In genomic region chr21:44301961-44302406, GRCh38 we compare ENCODE assay signal across 13 cellular contexts. TPM values are rescaled to one million over a fixed set of nuclear protein-coding genes. Genes with fewer than 3 reads are reported as not detected.
A peak's percentile ranks its signal among the peaks of the same experiment; 100 is the strongest.
DNase-seq lines count a peak whose midpoint lies in the region; ATAC-seq and TF ChIP-seq lines count a peak whose summit lies in the region.
"Had no signal": no experiment of that assay in that cellular context is flagged by ENCODE, and none has a peak within 500 bp of the region (broad histone marks: within the 10 kb centered on the region; RNA-seq: fewer than 3 reads in every experiment).

No MANE protein-coding gene starts in this region.

- H3K9me3 Mint-ChIP-seq in T-cell = no peaks in the 10 kb centered on the region

- peak overlapping the region; percentile 64 to 72 for H3K27ac Mint-ChIP-seq in T-cell

- POLR2A ChIA-PET in T-cell (lab: Charles Lee) = no interaction called here

- H3K36me3 Mint-ChIP-seq in T-cell = no peaks in the 10 kb centered on the region

- H3K27me3 ChIP-seq in left ventricle myocardium inferior (ENCODE audit: low read depth) = no peaks in the 10 kb centered on the region
- no peaks in the 10 kb centered on the region for H3K27me3 ChIP-seq in layer of hippocampus (ENCODE audit: control insufficient read depth, insufficient read depth, low read length)
- H3K27me3 ChIP-seq: gastrocnemius medialis had no signal

- H3K4me3 ChIP-seq in left ventricle myocardium inferior = peak overlapping the region; percentile 82
- H3K4me3 ChIP-seq: gastrocnemius medialis had no signal

- peaks cover 56 to 66% (median 58%) of the 10 kb centered on the region in 3 donors for H3K4me1 Mint-ChIP-seq in T-cell

- DNase-seq in left ventricle myocardium inferior (no peak), left cardiac atrium (no peak), T-cell (no peak), putamen (ENCODE audit: low spot score) (no peak), cerebellar cortex (ENCODE audit: low spot score) (no peak)
- DNase-seq: activated gamma-delta T cell treated with Interleukin-2 at 50 U/mL for 16 hours, gastrocnemius medialis, PC-9 had no signal

- intact Hi-C loops in left ventricle myocardium inferior (cut with micrococcal nuclease) (no loop called here), left cardiac atrium (cut with DNase I) (no loop called here)

- peak overlapping the region; percentile 2 for H3K27ac ChIP-seq in left ventricle myocardium inferior (replicated peaks)
- peak overlapping the region; percentile 62 for H3K27ac ChIP-seq in layer of hippocampus (ENCODE audit: low read depth, low read length)
- H3K27ac ChIP-seq: gastrocnemius medialis, PC-9 had no signal

- H3K36me3 ChIP-seq in left ventricle myocardium inferior = peaks cover 6% of the 10 kb centered on the region
- H3K36me3 ChIP-seq: gastrocnemius medialis had no signal

- H3K9me3 ChIP-seq in left ventricle myocardium inferior (replicated peaks) = no peaks in the 10 kb centered on the region
- H3K9me3 ChIP-seq: gastrocnemius medialis had no signal

- H3K4me3 Mint-ChIP-seq in T-cell = peak overlapping the region; percentile 41 to 83 (median 61)

- ATAC-seq in left cardiac atrium = no peak
- ATAC-seq in T-cell (replicated peaks in 1 of 4) = no peak
- ATAC-seq in HG02840 (IDR thresholded peaks at IDR 0.05; ENCODE audit: low FRiP score, unreplicated experiment) = no peak
- ATAC-seq in HG03045 (IDR thresholded peaks at IDR 0.05; ENCODE audit: unreplicated experiment) = no peak
- ATAC-seq: gastrocnemius medialis had no signal

- CTCF ChIA-PET in T-cell (lab: Charles Lee) = no interaction called here

- TF ChIP-seq CTCF in left ventricle myocardium inferior (IDR thresholded peaks at IDR 0.05; ENCODE audit: borderline replicate concordance) = no peak

- no peaks in the 10 kb centered on the region for H3K27me3 Mint-ChIP-seq in T-cell

- peaks cover 80% of the 10 kb centered on the region for H3K4me1 ChIP-seq in left ventricle myocardium inferior

RNA-seq across cellular contexts. Expression of gene PFKL, which starts 2.1 kb away (rescaled TPM):
- total RNA-seq in left ventricle myocardium inferior (47.7 TPM), left cardiac atrium (10 to 100 TPM; 58.8 to 67.2 TPM), T-cell (100 to 1,000 TPM; 125 to 200 (median 162) TPM)

RNA-seq across cellular contexts. Expression of gene AIRE, which starts 16.3 kb away (rescaled TPM):
- total RNA-seq in left ventricle myocardium inferior (not detected), left cardiac atrium (under 1 TPM in 1 of 2 donors, not detected in 1; 0.08 TPM), T-cell (1 to 10 TPM in 1 of 5 donors, under 1 TPM in 3, not detected in 1; 0.10 to 1.2 (median 0.47) TPM)
- total RNA-seq: Daoy, gastrocnemius medialis, PC-9 had no signal

RNA-seq across cellular contexts. Expression of gene CFAP410, which starts 37.2 kb away (rescaled TPM):
- 12.0 TPM for total RNA-seq in left ventricle myocardium inferior
- total RNA-seq in left cardiac atrium = 10 to 100 TPM; 16.4 to 21.8 TPM
- total RNA-seq in T-cell = 10 to 100 TPM; 58.8 to 72.1 (median 60.8) TPM

RNA-seq across cellular contexts. Expression of gene DNMT3L, which starts 40.3 kb away (rescaled TPM):
- not detected for total RNA-seq in left ventricle myocardium inferior
- total RNA-seq in left cardiac atrium = not detected
- total RNA-seq in T-cell = not detected
- total RNA-seq: Daoy, gastrocnemius medialis, PC-9, pulmonary artery endothelial cell had no signal

RNA-seq across cellular contexts. Expression of gene TRPM2, which starts 51.4 kb away (rescaled TPM):
- total RNA-seq in left ventricle myocardium inferior (1.8 TPM), left cardiac atrium (1 to 10 TPM; 2.9 to 5.1 TPM), T-cell (1 to 10 TPM; 1.2 to 8.6 (median 3.6) TPM)
- total RNA-seq: PC-9, pulmonary artery endothelial cell had no signal
